17 cellular contexts compared by ENCODE assay signal in genomic region chr19:50202399-50202798, GRCh38. TPM values are rescaled to one million over a fixed set of nuclear protein-coding genes. Genes with fewer than 3 reads are reported as not detected.
DNase-seq lines count a peak whose midpoint lies in the region; ATAC-seq and TF ChIP-seq lines count a peak whose summit lies in the region.
"Had no signal": no experiment of that assay in that cellular context is flagged by ENCODE, and none has a peak within 500 bp of the region (broad histone marks: within the 10 kb centered on the region; RNA-seq: fewer than 3 reads in every experiment).

No MANE protein-coding gene starts in this region.

- H3K79me2 ChIP-seq in neural progenitor cell (ENCODE audit: low read depth) = no peaks in the 10 kb centered on the region
- no peaks in the 10 kb centered on the region for H3K79me2 ChIP-seq in osteoblast (ENCODE audit: insufficient read depth, low read length)

- H3F3A ChIP-seq in neural progenitor cell (ENCODE audit: low read depth) = peaks cover 17% of the 10 kb centered on the region

- no peak for ATAC-seq in lower lobe of right lung

- H3K36me3 Mint-ChIP-seq in chondrocyte (ENCODE audit: low read depth) (peaks cover 1% of the 10 kb centered on the region), neural progenitor cell (no peaks in the 10 kb centered on the region)
- H3K36me3 Mint-ChIP-seq in activated T-helper 2 cell treated with anti-CD3 and anti-CD28 coated beads, Interferon-gamma antibody, Interleukin-2, Interleukin-4, amounts not matched to agents 10 μg/mL and 5 μg/mL and 100 μg/mL, durations not matched to agents 14 hours and 24 hours and 36 hours (ENCODE audit: low read depth) = no peaks in the 10 kb centered on the region

- 71 to 83% methylated on average over 2 to 3 of the region's 3 CpGs for WGBS in transverse colon (ENCODE audit: low coverage in 1 of 2), 2 donors

- TF ChIP-seq EP300 in transverse colon (IDR thresholded peaks at IDR 0.05; ENCODE audit: low read depth) = no peak

- H3K27me3 ChIP-seq in HUES6 (ENCODE audit: control insufficient read depth, insufficient read depth, low read length) (peaks cover 51% of the 10 kb centered on the region), neural progenitor cell (peaks cover 79% of the 10 kb centered on the region), transverse colon (peaks cover 59% of the 10 kb centered on the region), lower lobe of right lung (ENCODE audit: low read depth) (peaks cover 32% of the 10 kb centered on the region), osteoblast (ENCODE audit: insufficient read depth, low read length) (peaks cover 18% of the 10 kb centered on the region)
- H3K27me3 ChIP-seq: Peyer's patch had no signal

- H3K4me3 ChIP-seq in HUES6 (ENCODE audit: low read depth, low read length) (peak overlapping the region; percentile 61; the same call in 1 of the 2 replicates), neural progenitor cell (no peak overlapping the region), transverse colon (no peak overlapping the region), lower lobe of right lung (no peak overlapping the region), osteoblast (ENCODE audit: insufficient read depth, low read length) (no peak overlapping the region)

- H3K4me3 Mint-ChIP-seq in chondrocyte (ENCODE audit: unreplicated experiment) (no peak overlapping the region), neural progenitor cell (peak overlapping the region; percentile 69)
- H3K4me3 Mint-ChIP-seq in activated T-helper 2 cell treated with anti-CD3 and anti-CD28 coated beads, Interferon-gamma antibody, Interleukin-2, Interleukin-4, amounts not matched to agents 10 μg/mL and 5 μg/mL and 100 μg/mL, durations not matched to agents 14 hours and 24 hours and 36 hours (ENCODE audit: low read depth) = no peak overlapping the region
- H3K4me3 Mint-ChIP-seq: B cell; CD4-positive, alpha-beta T cell had no signal

- TF ChIP-seq POLR2A in transverse colon (IDR thresholded peaks at IDR 0.05) = no peak

- TF ChIP-seq CTCF in chondrocyte (IDR thresholded peaks at IDR 0.05) = no peak
- TF ChIP-seq CTCF in neural progenitor cell (IDR thresholded peaks at IDR 0.05) = no peak
- no peak for TF ChIP-seq CTCF in transverse colon (IDR thresholded peaks at IDR 0.05)
- no peak for TF ChIP-seq CTCF in lower lobe of right lung (IDR thresholded peaks at IDR 0.05)
- TF ChIP-seq CTCF in osteoblast (IDR thresholded peaks at IDR 0.05; ENCODE audit: extremely low read depth, low read depth, low read length) = no peak

- H3K9ac ChIP-seq in HUES6 (ENCODE audit: low read length) (no peak overlapping the region), neural progenitor cell (no peak overlapping the region)

- H3K27me3 Mint-ChIP-seq in chondrocyte (ENCODE audit: low read depth) (peaks cover 26% of the 10 kb centered on the region), neural progenitor cell (ENCODE audit: insufficient read depth, low read depth) (peaks cover 37% of the 10 kb centered on the region)
- peaks cover 28% of the 10 kb centered on the region for H3K27me3 Mint-ChIP-seq in activated T-helper 2 cell treated with anti-CD3 and anti-CD28 coated beads, Interferon-gamma antibody, Interleukin-2, Interleukin-4, amounts not matched to agents 10 μg/mL and 5 μg/mL and 100 μg/mL, durations not matched to agents 14 hours and 24 hours and 36 hours (ENCODE audit: low read depth)

- H3K4me1 Mint-ChIP-seq in chondrocyte (ENCODE audit: low read depth) = peaks cover 11% of the 10 kb centered on the region
- peaks cover 18% of the 10 kb centered on the region for H3K4me1 Mint-ChIP-seq in neural progenitor cell
- H3K4me1 Mint-ChIP-seq in activated T-helper 2 cell treated with anti-CD3 and anti-CD28 coated beads, Interferon-gamma antibody, Interleukin-2, Interleukin-4, amounts not matched to agents 10 μg/mL and 5 μg/mL and 100 μg/mL, durations not matched to agents 14 hours and 24 hours and 36 hours (ENCODE audit: low read depth) = no peaks in the 10 kb centered on the region

- DNase-seq in chondrocyte (ENCODE audit: low spot score) (peak; percentile 12), neural progenitor cell (ENCODE audit: low spot score) (no peak), transverse colon (no peak), lower lobe of right lung (no peak), osteoblast (ENCODE audit: insufficient read length, low spot score, missing footprints) (no peak)
- no peak for DNase-seq in activated T-helper 2 cell treated with anti-CD3 and anti-CD28 coated beads, Interferon-gamma antibody, Interleukin-2, Interleukin-4, amounts not matched to agents 10 μg/mL and 5 μg/mL and 100 μg/mL, durations not matched to agents 14 hours and 24 hours and 36 hours (ENCODE audit: low spot score)
- DNase-seq: ACHN; CD4-positive, alpha-beta T cell; DMS79 treated with DMSO at 0.1 percent for 48 hours; Karpas-422; NCI-H187 treated with DMSO at 0.1 percent for 48 hours; Peyer's patch; Right ventricle myocardium superior had no signal

- H4K20me1 ChIP-seq in neural progenitor cell (ENCODE audit: low read depth) (peaks cover 6% of the 10 kb centered on the region), osteoblast (ENCODE audit: insufficient read depth, low read length) (no peaks in the 10 kb centered on the region)

- in situ Hi-C loops in transverse colon (cut with MboI; ENCODE audit: low pct_ligation_motif_present in 1 of 4, low pct_unique_long_range_greater_than_20kb in 1 of 4, low sequenced_read_pairs in 3 of 4) = no loop called here

- intact Hi-C loops in transverse colon (cut with DNase I; ENCODE audit: low total_unique reads) = no loop called here
- intact Hi-C loops in lower lobe of right lung (cut with DNase I) = no loop called here
- intact Hi-C loops in activated T-helper 2 cell treated with anti-CD3 and anti-CD28 coated beads, Interferon-gamma antibody, Interleukin-2, Interleukin-4, amounts not matched to agents 10 μg/mL and 5 μg/mL and 100 μg/mL, durations not matched to agents 14 hours and 24 hours and 36 hours (cut with micrococcal nuclease) = no loop called here

- peaks cover 7% of the 10 kb centered on the region; the same call in 1 of the 2 replicates for H3K4me1 ChIP-seq in HUES6 (ENCODE audit: control insufficient read depth, insufficient read depth, low read length)
- peaks cover 5% of the 10 kb centered on the region for H3K4me1 ChIP-seq in neural progenitor cell
- H3K4me1 ChIP-seq in transverse colon = peaks cover 3 to 54% (median 34%) of the 10 kb centered on the region in 4 donors
- peaks cover 27% of the 10 kb centered on the region for H3K4me1 ChIP-seq in lower lobe of right lung
- H3K4me1 ChIP-seq in osteoblast (ENCODE audit: insufficient read depth, low read length) = no peaks in the 10 kb centered on the region

- H3K4me2 ChIP-seq in neural progenitor cell (no peak overlapping the region), osteoblast (ENCODE audit: insufficient read depth, low read length) (no peak overlapping the region)

- no peak overlapping the region for H3K27ac ChIP-seq in HUES6 (ENCODE audit: low read depth, low read length)
- H3K27ac ChIP-seq in neural progenitor cell = no peak overlapping the region
- peak overlapping the region; percentile 44 to 98 (median 94) for H3K27ac ChIP-seq in transverse colon
- no peak overlapping the region for H3K27ac ChIP-seq in lower lobe of right lung
- no peak overlapping the region for H3K27ac ChIP-seq in osteoblast (ENCODE audit: low read depth, low read length)

- H3K9me3 ChIP-seq in HUES6 (ENCODE audit: control insufficient read depth, insufficient read depth, low read depth, low read length) = no peaks in the 10 kb centered on the region
- H3K9me3 ChIP-seq in neural progenitor cell (ENCODE audit: low read depth) = no peaks in the 10 kb centered on the region
- no peaks in the 10 kb centered on the region for H3K9me3 ChIP-seq in transverse colon
- H3K9me3 ChIP-seq in lower lobe of right lung = no peaks in the 10 kb centered on the region
- no peaks in the 10 kb centered on the region for H3K9me3 ChIP-seq in osteoblast (ENCODE audit: low read depth, low read length)
- H3K9me3 ChIP-seq: Peyer's patch had no signal

- H3K27ac Mint-ChIP-seq in chondrocyte (ENCODE audit: unreplicated experiment) = no peak overlapping the region
- H3K27ac Mint-ChIP-seq in neural progenitor cell = no peak overlapping the region
- H3K27ac Mint-ChIP-seq in activated T-helper 2 cell treated with anti-CD3 and anti-CD28 coated beads, Interferon-gamma antibody, Interleukin-2, Interleukin-4, amounts not matched to agents 10 μg/mL and 5 μg/mL and 100 μg/mL, durations not matched to agents 14 hours and 24 hours and 36 hours = no peak overlapping the region
- H3K27ac Mint-ChIP-seq: B cell; CD4-positive, alpha-beta T cell had no signal

- H2AFZ ChIP-seq in neural progenitor cell (replicated peaks) = no peak overlapping the region
- no peak overlapping the region for H2AFZ ChIP-seq in osteoblast (ENCODE audit: low read length)

- H3K9me3 Mint-ChIP-seq in chondrocyte (ENCODE audit: low read depth) = no peaks in the 10 kb centered on the region
- no peaks in the 10 kb centered on the region for H3K9me3 Mint-ChIP-seq in neural progenitor cell
- H3K9me3 Mint-ChIP-seq in activated T-helper 2 cell treated with anti-CD3 and anti-CD28 coated beads, Interferon-gamma antibody, Interleukin-2, Interleukin-4, amounts not matched to agents 10 μg/mL and 5 μg/mL and 100 μg/mL, durations not matched to agents 14 hours and 24 hours and 36 hours = no peaks in the 10 kb centered on the region
- H3K9me3 Mint-ChIP-seq: CD4-positive, alpha-beta T cell had no signal

- H3K36me3 ChIP-seq in HUES6 (ENCODE audit: control insufficient read depth, insufficient read depth, low read length) = no peaks in the 10 kb centered on the region
- H3K36me3 ChIP-seq in neural progenitor cell = no peaks in the 10 kb centered on the region
- H3K36me3 ChIP-seq in transverse colon = no peaks in the 10 kb centered on the region
- H3K36me3 ChIP-seq in lower lobe of right lung = no peaks in the 10 kb centered on the region
- no peaks in the 10 kb centered on the region for H3K36me3 ChIP-seq in osteoblast (ENCODE audit: insufficient read depth, low read length)
- H3K36me3 ChIP-seq: Peyer's patch had no signal

RNA-seq across cellular contexts. Expression of gene MYH14, which starts 1.0 kb away (rescaled TPM):
- 0.68 to 10.2 TPM (median 8.6 TPM) in 3 replicates for total RNA-seq in chondrocyte
- 1.6 and 6.7 TPM in 2 replicates for total RNA-seq in neural progenitor cell (ENCODE audit: low replicate concordance)
- 100 to 1,000 TPM; 321 to 814 (median 393) TPM for total RNA-seq in transverse colon
- 113 TPM for total RNA-seq in lower lobe of right lung
- under 0.01 TPM in 1 of 2 replicates, not detected in the other for total RNA-seq in osteoblast
- total RNA-seq in activated T-helper 2 cell treated with anti-CD3 and anti-CD28 coated beads, Interferon-gamma antibody, Interleukin-2, Interleukin-4, amounts not matched to agents 10 μg/mL and 5 μg/mL and 100 μg/mL, durations not matched to agents 14 hours and 24 hours and 36 hours = not detected in 2 replicates
- total RNA-seq: B cell; CD4-positive, alpha-beta T cell had no signal

RNA-seq across cellular contexts. Expression of gene IZUMO2, which starts 39.3 kb away (rescaled TPM):
- total RNA-seq in chondrocyte (not detected in 3 replicates), neural progenitor cell (ENCODE audit: low replicate concordance) (not detected in 2 replicates), transverse colon (not detected), lower lobe of right lung (not detected), osteoblast (not detected in 2 replicates)
- total RNA-seq in activated T-helper 2 cell treated with anti-CD3 and anti-CD28 coated beads, Interferon-gamma antibody, Interleukin-2, Interleukin-4, amounts not matched to agents 10 μg/mL and 5 μg/mL and 100 μg/mL, durations not matched to agents 14 hours and 24 hours and 36 hours = not detected in 2 replicates
- total RNA-seq: B cell; CD4-positive, alpha-beta T cell; H4; NCI-H460; Peyer's patch; Right ventricle myocardium superior had no signal

Comparison
In these comparisons a context has a peak if more than half of its experiments do, and no peak if none do; other contexts are left out.
1. H3K27ac ChIP-seq: peak in transverse colon (4 of 4); none in HUES6 (single experiment), neural progenitor cell (single experiment), lower lobe of right lung (single experiment) and osteoblast (single experiment).
2. RNA of gene MYH14, which starts 1.0 kb away (total RNA-seq): 321 to 814 TPM in transverse colon and 113 TPM in lower lobe of right lung (single experiment); 0.68 to 10.2 TPM in chondrocyte, 1.6 to 6.7 TPM in neural progenitor cell, under 0.01 TPM in osteoblast and not detected in activated T-helper 2 cell treated with anti-CD3 and anti-CD28 coated beads, Interferon-gamma antibody, Interleukin-2, Interleukin-4, amounts not matched to agents 10 μg/mL and 5 μg/mL and 100 μg/mL, durations not matched to agents 14 hours and 24 hours and 36 hours; every median in the first group is over 10 times any median in the second.